17 cellular contexts compared by ENCODE assay signal in the genomic region with DNA sequence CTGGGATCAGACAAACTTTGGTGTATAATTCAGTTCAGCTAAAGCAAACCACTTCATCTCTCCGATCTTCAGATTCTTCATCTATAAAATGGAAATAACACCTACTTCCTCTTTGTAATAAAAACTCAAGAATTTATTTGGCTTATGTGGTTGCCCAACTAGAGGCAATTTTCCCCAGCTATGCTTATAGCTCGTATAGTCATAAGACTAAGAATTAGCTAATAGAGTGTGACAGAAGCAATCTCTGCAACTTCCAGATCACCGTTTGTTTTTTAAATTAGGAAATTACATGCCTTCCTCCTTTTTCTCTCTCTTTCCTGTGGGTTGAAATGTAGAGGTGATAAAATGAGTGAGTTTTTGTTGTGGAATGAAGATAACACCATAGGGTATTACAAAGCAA. TPM values are rescaled to one million over a fixed set of nuclear protein-coding genes. Genes with fewer than 3 reads are reported as not detected.
"Had no signal": no experiment of that assay in that cellular context is flagged by ENCODE, and none has a peak within 500 bp of the region (broad histone marks: within the 10 kb centered on the region; RNA-seq: fewer than 3 reads in every experiment).

No MANE protein-coding gene starts in this region.

- H2AFZ ChIP-seq: neural progenitor cell had no signal

- H3K4me1 ChIP-seq: adrenal gland, neural progenitor cell had no signal

- DNase-seq: activated B cell treated with CpG ODN at 0.5 μM for 24 hours; activated CD4-positive, alpha-beta T cell treated with anti-CD3 and anti-CD28 coated beads, Interleukin-2, amount 10 ng/mL, durations not matched to agents 7 days and 5 days; activated naive CD4-positive, alpha-beta T cell treated with anti-CD3 and anti-CD28 coated beads, Interleukin-2, amount 50 U/mL, for 16 hours; activated T-cell treated with anti-CD3 and anti-CD28 coated beads for 4 hours; adrenal gland; effector CD4-positive, alpha-beta T cell; heart left ventricle; mesendoderm; ovary; stimulated activated CD4-positive, alpha-beta T cell treated with anti-CD3 and anti-CD28 coated beads, Interleukin-4, amount 100 ng/mL, for 24 hours had no signal

- H3K27ac ChIP-seq: adrenal gland, neural progenitor cell, ovary had no signal

- ATAC-seq: heart left ventricle had no signal

- H3K4me3 ChIP-seq: adrenal gland, heart left ventricle, neural progenitor cell, ovary had no signal

- FAIRE-seq: frontal cortex, keratinocyte had no signal

- H3K4me2 ChIP-seq: neural progenitor cell had no signal

- H3K9ac ChIP-seq: neural progenitor cell had no signal

- H3K36me3 ChIP-seq: adrenal gland, neural progenitor cell, ovary had no signal

- H3K27me3 ChIP-seq: adrenal gland, heart left ventricle, neural progenitor cell, ovary had no signal

- H3K9me3 ChIP-seq: adrenal gland, ovary had no signal

RNA-seq across cellular contexts. Expression of a gene that starts 35.3 kb away (rescaled TPM):
- total RNA-seq: activated B cell treated with CpG ODN at 0.5 μM for 24 hours; activated CD4-positive, alpha-beta T cell treated with anti-CD3 and anti-CD28 coated beads, Interleukin-2, amount 10 ng/mL, durations not matched to agents 7 days and 5 days; activated CD8-positive, alpha-beta memory T cell treated with anti-CD3 and anti-CD28 coated beads for 36 hours; activated T-helper 2 cell treated with anti-CD3 and anti-CD28 coated beads, Interferon-gamma antibody, Interleukin-2, Interleukin-4, amounts not matched to agents 10 μg/mL and 5 μg/mL and 100 μg/mL, durations not matched to agents 14 hours and 24 hours and 36 hours; renal cortical epithelial cell had no signal
- polyA plus RNA-seq: liver had no signal
